ENCODE assay signal across 8 cellular contexts in the genomic region with DNA sequence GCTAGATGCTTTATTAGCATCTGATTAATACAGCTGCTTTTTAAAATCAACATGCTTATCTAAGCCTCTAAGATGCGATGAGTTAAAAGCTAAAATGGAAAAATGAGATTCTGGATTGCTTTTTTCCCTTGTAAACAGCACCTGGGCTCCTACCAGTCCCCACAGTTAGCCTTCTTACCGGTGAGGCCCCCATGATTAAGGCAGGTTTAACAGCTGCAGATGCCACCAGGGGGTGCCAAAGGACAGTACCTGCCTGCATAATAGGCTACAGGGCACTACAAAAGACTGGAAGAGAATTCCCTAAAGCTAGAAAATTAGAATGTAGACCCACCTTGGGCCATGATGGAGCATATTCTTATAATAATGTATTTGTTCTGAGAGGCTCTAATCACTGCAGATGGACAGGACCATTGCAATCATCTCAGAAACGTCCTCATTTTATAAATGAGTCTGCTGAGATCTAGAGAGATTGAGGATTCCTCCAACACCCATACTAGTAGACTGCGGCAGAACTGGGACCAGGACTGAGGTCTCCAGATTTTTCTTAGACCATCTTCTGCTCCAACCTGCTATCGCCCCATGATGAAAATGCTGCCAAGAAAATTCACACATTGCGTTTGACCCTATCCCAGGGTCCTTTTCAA.
DNase-seq lines count a peak whose midpoint lies in the region; ATAC-seq lines count a peak whose summit lies in the region.

No MANE protein-coding gene starts in this region.

- intact Hi-C loops in activated CD4-positive, alpha-beta T cell treated with anti-CD3 and anti-CD28 coated beads for 36 hours (cut with DNase I, micrococcal nuclease): loop anchor here (1.0 to 10.0 kb wide), 9 partner anchors 140 to 954 kb away; no protein-coding TSS in a partner anchor

- no peaks in the 10 kb centered on the region for H3K9me3 Mint-ChIP-seq in activated CD4-positive, alpha-beta T cell treated with anti-CD3 and anti-CD28 coated beads for 36 hours (ENCODE audit: low read depth)

- peak; percentile 57 for DNase-seq in AG20443 (ENCODE audit: low spot score)
- DNase-seq in NCI-H2196 treated with DMSO at 0.1 percent for 48 hours (lab: John Stamatoyannopoulos, UW; ENCODE audit: unreplicated experiment): peak; percentile 59
- peak; percentile 81 for DNase-seq in activated CD4-positive, alpha-beta T cell treated with anti-CD3 and anti-CD28 coated beads for 36 hours
- DNase-seq in dermis microvascular lymphatic vessel endothelial cell (ENCODE audit: low read depth in 2 of 2): peak; percentile 36 to 70
- peak; percentile 60 to 79 for DNase-seq in lung microvascular endothelial cell (ENCODE audit: low read depth in 2 of 2)
- peak; percentile 27 for DNase-seq in stimulated activated CD8-positive, alpha-beta memory T cell treated with anti-CD3 and anti-CD28 coated beads, Interleukin-4, amount 100 ng/mL, for 24 hours (ENCODE audit: low read depth)

- ATAC-seq in GM18858 (IDR thresholded peaks at IDR 0.05; ENCODE audit: unreplicated experiment): peak; percentile 74
- peak; percentile 90 for ATAC-seq in HG03097 (IDR thresholded peaks at IDR 0.05; ENCODE audit: low FRiP score, unreplicated experiment)
- ATAC-seq in activated CD4-positive, alpha-beta T cell treated with anti-CD3 and anti-CD28 coated beads for 36 hours: peak; percentile 83

- H3K4me3 Mint-ChIP-seq in activated CD4-positive, alpha-beta T cell treated with anti-CD3 and anti-CD28 coated beads for 36 hours: no peak overlapping the region

- POLR2A ChIA-PET in activated CD4-positive, alpha-beta T cell treated with anti-CD3 and anti-CD28 coated beads for 36 hours (lab: Charles Lee): no interaction called here

- no peak overlapping the region for H3K27ac Mint-ChIP-seq in activated CD4-positive, alpha-beta T cell treated with anti-CD3 and anti-CD28 coated beads for 36 hours

- H3K4me1 Mint-ChIP-seq in activated CD4-positive, alpha-beta T cell treated with anti-CD3 and anti-CD28 coated beads for 36 hours: peaks cover 2% of the 10 kb centered on the region

- H3K27me3 Mint-ChIP-seq in activated CD4-positive, alpha-beta T cell treated with anti-CD3 and anti-CD28 coated beads for 36 hours: peaks cover 23% of the 10 kb centered on the region

- CTCF ChIA-PET in activated CD4-positive, alpha-beta T cell treated with anti-CD3 and anti-CD28 coated beads for 36 hours (lab: Charles Lee): interaction anchor here (0.6 to 2.1 kb wide), 21 partner anchors 9 to 954 kb away, joined by 3 to 9 read pairs (median 3); no protein-coding TSS in a partner anchor

- H3K36me3 Mint-ChIP-seq in activated CD4-positive, alpha-beta T cell treated with anti-CD3 and anti-CD28 coated beads for 36 hours (ENCODE audit: low read depth): no peaks in the 10 kb centered on the region

Comparison
In these comparisons a context has a peak if more than half of its experiments do, and no peak if none do; other contexts are left out.
1. Peak in every context shown above with its lines: DNase-seq and ATAC-seq.
2. DNase-seq: peak in every context shown above with its lines; median percentile 81 in activated CD4-positive, alpha-beta T cell treated with anti-CD3 and anti-CD28 coated beads for 36 hours; 70 in lung microvascular endothelial cell; 59 in NCI-H2196 treated with DMSO at 0.1 percent for 48 hours; 57 in AG20443; 53 in dermis microvascular lymphatic vessel endothelial cell; 27 in stimulated activated CD8-positive, alpha-beta memory T cell treated with anti-CD3 and anti-CD28 coated beads, Interleukin-4, amount 100 ng/mL, for 24 hours.